Comparison of ENCODE assay signal across 1 cellular context in the genomic region with DNA sequence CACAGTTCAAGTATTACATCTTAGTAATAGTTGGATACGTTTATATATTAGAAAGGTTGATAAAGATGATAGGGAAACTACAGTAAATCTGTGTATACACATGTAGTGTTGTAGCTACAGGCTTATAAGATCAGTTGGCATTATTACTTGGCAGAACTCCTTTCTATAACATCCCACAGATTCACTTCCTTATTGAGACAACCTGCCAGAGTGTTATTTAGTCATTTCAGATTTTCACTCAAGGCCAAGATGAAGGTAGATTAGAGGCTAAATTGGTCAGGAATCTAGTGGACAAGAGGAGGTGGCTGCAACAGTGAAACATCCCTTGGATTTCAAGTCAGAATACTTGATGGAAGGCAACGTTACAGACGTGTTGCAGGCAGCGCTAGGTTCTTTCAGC.
TF ChIP-seq lines count a peak whose summit lies in the region.

No MANE protein-coding gene starts in this region.

TF ChIP-seq in GM12878, 131 proteins besides CTCF, POLR2A, EP300 and RAD21:
- TF ChIP-seq ASH2L (IDR thresholded peaks at IDR 0.05; ENCODE audit: borderline replicate concordance, low read depth), result no peak
- TF ChIP-seq NFIC (IDR thresholded peaks at IDR 0.05; ENCODE audit: low read depth, low read length), result no peak
- TF ChIP-seq, protein P1, sequence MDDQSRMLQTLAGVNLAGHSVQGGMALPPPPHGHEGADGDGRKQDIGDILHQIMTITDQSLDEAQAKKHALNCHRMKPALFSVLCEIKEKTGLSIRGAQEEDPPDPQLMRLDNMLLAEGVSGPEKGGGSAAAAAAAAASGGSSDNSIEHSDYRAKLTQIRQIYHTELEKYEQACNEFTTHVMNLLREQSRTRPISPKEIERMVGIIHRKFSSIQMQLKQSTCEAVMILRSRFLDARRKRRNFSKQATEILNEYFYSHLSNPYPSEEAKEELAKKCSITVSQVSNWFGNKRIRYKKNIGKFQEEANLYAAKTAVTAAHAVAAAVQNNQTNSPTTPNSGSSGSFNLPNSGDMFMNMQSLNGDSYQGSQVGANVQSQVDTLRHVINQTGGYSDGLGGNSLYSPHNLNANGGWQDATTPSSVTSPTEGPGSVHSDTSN (IDR thresholded peaks at IDR 0.05; ENCODE audit: insufficient replicate concordance, low read depth, low read length), result no peak
- TF ChIP-seq HDAC2 (IDR thresholded peaks at IDR 0.05), result no peak
- no peak for TF ChIP-seq TARDBP (IDR thresholded peaks at IDR 0.05; ENCODE audit: borderline replicate concordance)
- TF ChIP-seq, protein P2, sequence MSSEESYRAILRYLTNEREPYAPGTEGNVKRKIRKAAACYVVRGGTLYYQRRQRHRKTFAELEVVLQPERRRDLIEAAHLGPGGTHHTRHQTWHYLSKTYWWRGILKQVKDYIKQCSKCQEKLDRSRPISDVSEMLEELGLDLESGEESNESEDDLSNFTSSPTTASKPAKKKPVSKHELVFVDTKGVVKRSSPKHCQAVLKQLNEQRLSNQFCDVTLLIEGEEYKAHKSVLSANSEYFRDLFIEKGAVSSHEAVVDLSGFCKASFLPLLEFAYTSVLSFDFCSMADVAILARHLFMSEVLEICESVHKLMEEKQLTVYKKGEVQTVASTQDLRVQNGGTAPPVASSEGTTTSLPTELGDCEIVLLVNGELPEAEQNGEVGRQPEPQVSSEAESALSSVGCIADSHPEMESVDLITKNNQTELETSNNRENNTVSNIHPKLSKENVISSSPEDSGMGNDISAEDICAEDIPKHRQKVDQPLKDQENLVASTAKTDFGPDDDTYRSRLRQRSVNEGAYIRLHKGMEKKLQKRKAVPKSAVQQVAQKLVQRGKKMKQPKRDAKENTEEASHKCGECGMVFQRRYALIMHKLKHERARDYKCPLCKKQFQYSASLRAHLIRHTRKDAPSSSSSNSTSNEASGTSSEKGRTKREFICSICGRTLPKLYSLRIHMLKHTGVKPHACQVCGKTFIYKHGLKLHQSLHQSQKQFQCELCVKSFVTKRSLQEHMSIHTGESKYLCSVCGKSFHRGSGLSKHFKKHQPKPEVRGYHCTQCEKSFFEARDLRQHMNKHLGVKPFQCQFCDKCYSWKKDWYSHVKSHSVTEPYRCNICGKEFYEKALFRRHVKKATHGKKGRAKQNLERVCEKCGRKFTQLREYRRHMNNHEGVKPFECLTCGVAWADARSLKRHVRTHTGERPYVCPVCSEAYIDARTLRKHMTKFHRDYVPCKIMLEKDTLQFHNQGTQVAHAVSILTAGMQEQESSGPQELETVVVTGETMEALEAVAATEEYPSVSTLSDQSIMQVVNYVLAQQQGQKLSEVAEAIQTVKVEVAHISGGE (CRISPR knock-in tag; IDR thresholded peaks at IDR 0.05), result no peak
- TF ChIP-seq, protein P3, sequence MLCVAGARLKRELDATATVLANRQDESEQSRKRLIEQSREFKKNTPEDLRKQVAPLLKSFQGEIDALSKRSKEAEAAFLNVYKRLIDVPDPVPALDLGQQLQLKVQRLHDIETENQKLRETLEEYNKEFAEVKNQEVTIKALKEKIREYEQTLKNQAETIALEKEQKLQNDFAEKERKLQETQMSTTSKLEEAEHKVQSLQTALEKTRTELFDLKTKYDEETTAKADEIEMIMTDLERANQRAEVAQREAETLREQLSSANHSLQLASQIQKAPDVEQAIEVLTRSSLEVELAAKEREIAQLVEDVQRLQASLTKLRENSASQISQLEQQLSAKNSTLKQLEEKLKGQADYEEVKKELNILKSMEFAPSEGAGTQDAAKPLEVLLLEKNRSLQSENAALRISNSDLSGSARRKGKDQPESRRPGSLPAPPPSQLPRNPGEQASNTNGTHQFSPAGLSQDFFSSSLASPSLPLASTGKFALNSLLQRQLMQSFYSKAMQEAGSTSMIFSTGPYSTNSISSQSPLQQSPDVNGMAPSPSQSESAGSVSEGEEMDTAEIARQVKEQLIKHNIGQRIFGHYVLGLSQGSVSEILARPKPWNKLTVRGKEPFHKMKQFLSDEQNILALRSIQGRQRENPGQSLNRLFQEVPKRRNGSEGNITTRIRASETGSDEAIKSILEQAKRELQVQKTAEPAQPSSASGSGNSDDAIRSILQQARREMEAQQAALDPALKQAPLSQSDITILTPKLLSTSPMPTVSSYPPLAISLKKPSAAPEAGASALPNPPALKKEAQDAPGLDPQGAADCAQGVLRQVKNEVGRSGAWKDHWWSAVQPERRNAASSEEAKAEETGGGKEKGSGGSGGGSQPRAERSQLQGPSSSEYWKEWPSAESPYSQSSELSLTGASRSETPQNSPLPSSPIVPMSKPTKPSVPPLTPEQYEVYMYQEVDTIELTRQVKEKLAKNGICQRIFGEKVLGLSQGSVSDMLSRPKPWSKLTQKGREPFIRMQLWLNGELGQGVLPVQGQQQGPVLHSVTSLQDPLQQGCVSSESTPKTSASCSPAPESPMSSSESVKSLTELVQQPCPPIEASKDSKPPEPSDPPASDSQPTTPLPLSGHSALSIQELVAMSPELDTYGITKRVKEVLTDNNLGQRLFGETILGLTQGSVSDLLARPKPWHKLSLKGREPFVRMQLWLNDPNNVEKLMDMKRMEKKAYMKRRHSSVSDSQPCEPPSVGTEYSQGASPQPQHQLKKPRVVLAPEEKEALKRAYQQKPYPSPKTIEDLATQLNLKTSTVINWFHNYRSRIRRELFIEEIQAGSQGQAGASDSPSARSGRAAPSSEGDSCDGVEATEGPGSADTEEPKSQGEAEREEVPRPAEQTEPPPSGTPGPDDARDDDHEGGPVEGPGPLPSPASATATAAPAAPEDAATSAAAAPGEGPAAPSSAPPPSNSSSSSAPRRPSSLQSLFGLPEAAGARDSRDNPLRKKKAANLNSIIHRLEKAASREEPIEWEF (IDR thresholded peaks at IDR 0.05; ENCODE audit: insufficient replicate concordance, low read depth, low read length), result no peak
- TF ChIP-seq, protein P4, sequence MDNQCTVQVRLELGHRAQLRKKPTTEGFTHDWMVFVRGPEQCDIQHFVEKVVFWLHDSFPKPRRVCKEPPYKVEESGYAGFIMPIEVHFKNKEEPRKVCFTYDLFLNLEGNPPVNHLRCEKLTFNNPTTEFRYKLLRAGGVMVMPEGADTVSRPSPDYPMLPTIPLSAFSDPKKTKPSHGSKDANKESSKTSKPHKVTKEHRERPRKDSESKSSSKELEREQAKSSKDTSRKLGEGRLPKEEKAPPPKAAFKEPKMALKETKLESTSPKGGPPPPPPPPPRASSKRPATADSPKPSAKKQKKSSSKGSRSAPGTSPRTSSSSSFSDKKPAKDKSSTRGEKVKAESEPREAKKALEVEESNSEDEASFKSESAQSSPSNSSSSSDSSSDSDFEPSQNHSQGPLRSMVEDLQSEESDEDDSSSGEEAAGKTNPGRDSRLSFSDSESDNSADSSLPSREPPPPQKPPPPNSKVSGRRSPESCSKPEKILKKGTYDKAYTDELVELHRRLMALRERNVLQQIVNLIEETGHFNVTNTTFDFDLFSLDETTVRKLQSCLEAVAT (IDR thresholded peaks at IDR 0.05), result no peak
- TF ChIP-seq TCF12 (IDR thresholded peaks at IDR 0.05; ENCODE audit: low read depth, low read length), result no peak
- TF ChIP-seq SPI1 (IDR thresholded peaks at IDR 0.05; ENCODE audit: borderline replicate concordance, insufficient read depth, low read depth, low read length), result no peak
- TF ChIP-seq NFYA (IDR thresholded peaks at IDR 0.05; ENCODE audit: borderline replicate concordance, low read depth, low read length), result no peak
- TF ChIP-seq ZBED1 (IDR thresholded peaks at IDR 0.05; ENCODE audit: borderline replicate concordance), result no peak
- TF ChIP-seq RELA (IDR thresholded peaks at IDR 0.05; ENCODE audit: borderline replicate concordance, partially characterized antibody), result no peak
- TF ChIP-seq MYC (IDR thresholded peaks at IDR 0.05; ENCODE audit: insufficient read depth, insufficient read length, insufficient replicate concordance, low read length, severe bottlenecking), result no peak
- TF ChIP-seq MYB (IDR thresholded peaks at IDR 0.05; ENCODE audit: borderline replicate concordance, low read depth, low read length), result no peak
- TF ChIP-seq, protein P5, sequence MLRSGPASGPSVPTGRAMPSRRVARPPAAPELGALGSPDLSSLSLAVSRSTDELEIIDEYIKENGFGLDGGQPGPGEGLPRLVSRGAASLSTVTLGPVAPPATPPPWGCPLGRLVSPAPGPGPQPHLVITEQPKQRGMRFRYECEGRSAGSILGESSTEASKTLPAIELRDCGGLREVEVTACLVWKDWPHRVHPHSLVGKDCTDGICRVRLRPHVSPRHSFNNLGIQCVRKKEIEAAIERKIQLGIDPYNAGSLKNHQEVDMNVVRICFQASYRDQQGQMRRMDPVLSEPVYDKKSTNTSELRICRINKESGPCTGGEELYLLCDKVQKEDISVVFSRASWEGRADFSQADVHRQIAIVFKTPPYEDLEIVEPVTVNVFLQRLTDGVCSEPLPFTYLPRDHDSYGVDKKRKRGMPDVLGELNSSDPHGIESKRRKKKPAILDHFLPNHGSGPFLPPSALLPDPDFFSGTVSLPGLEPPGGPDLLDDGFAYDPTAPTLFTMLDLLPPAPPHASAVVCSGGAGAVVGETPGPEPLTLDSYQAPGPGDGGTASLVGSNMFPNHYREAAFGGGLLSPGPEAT (IDR thresholded peaks at IDR 0.05; ENCODE audit: low read depth), result no peak
- no peak for TF ChIP-seq NR2C1 (IDR thresholded peaks at IDR 0.05)
- no peak for TF ChIP-seq NR2F1 (conservative IDR thresholded peaks at IDR 0.05)
